Comparison of ENCODE assay signal across 1 cellular context in the genomic region with DNA sequence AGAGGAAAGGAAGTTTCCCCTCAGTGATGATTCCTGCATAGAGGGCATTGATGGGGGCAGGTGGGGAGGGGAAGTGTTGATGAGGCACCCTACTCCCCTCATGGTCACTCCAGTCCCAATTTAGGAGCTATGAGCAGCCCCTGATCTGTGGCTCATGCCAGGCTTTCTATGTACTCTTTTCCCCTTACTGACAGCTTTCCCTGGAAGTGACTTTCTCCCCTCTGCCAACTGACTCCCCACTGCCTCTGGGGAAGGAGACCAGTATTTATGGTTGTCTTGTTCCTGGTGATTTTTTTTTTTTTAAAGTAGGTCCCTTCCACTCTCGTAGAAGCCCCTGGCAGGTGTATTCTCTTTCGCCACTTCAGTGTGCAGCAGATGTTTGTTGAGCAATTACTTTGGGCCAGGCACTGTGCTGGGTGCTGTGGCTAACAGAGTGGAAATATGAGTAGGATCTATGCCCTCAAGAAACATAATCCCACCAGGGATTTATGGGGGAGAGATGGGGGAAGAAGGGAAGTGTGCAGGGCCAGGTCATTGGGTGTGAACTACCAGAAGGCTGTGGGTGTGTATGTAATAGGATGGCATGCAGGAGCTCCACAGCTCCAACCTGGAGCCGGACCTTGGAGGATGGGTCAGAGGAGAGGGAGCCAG.
TF ChIP-seq lines count a peak whose summit lies in the region.

No MANE protein-coding gene starts in this region.

TF ChIP-seq in HCT116, 20 proteins besides CTCF, POLR2A, EP300 and RAD21 (continued from another document):
- TF ChIP-seq, protein P1, sequence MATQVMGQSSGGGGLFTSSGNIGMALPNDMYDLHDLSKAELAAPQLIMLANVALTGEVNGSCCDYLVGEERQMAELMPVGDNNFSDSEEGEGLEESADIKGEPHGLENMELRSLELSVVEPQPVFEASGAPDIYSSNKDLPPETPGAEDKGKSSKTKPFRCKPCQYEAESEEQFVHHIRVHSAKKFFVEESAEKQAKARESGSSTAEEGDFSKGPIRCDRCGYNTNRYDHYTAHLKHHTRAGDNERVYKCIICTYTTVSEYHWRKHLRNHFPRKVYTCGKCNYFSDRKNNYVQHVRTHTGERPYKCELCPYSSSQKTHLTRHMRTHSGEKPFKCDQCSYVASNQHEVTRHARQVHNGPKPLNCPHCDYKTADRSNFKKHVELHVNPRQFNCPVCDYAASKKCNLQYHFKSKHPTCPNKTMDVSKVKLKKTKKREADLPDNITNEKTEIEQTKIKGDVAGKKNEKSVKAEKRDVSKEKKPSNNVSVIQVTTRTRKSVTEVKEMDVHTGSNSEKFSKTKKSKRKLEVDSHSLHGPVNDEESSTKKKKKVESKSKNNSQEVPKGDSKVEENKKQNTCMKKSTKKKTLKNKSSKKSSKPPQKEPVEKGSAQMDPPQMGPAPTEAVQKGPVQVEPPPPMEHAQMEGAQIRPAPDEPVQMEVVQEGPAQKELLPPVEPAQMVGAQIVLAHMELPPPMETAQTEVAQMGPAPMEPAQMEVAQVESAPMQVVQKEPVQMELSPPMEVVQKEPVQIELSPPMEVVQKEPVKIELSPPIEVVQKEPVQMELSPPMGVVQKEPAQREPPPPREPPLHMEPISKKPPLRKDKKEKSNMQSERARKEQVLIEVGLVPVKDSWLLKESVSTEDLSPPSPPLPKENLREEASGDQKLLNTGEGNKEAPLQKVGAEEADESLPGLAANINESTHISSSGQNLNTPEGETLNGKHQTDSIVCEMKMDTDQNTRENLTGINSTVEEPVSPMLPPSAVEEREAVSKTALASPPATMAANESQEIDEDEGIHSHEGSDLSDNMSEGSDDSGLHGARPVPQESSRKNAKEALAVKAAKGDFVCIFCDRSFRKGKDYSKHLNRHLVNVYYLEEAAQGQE (IDR thresholded peaks at IDR 0.05; ENCODE audit: low read depth), result no peak
